ENCODE assay signal across 8 cellular contexts in the genomic region with DNA sequence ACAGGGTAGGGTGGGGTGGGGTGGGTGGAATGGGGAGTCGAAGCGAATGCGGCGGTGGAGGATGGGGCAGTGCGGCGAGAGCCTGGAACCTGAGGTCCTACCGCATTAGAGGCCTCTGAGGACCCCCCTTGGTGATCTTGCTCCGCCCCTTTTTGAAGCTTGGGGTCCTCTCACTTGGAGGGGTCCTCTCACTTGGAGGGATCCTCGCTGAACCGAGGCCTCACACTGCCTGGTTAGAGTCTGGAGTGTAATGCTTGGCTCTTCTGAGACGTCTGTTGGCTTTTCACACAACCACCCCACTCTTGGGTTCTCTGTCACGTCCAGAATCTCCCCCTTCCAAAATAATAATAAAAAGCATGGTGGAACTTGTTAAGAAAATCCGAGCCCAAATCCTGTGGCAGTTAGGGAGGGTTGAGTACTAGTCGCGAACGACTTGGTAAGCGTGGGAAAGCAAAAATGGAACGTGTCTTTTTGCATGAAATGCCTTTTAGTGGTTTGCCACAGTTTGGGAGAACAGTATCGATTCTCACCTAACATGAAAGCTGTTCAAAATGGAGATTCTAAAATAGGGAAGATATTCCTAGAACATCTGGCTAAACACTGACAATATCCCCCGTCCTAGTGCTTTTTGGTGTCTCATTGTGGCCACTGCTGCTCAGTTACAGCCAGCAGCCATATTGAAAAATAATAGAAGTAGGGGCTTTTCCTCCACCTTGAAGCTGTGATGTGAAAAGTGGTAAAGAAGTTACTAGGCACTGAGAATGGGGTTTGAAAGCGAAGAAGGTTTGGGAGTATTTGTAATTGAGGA. TPM values are rescaled to one million over a fixed set of nuclear protein-coding genes. Genes with fewer than 3 reads are reported as not detected.
DNase-seq lines count a peak whose midpoint lies in the region; ATAC-seq, FAIRE-seq and TF ChIP-seq lines count a peak whose summit lies in the region.

No MANE protein-coding gene starts in this region.

- TSS peak; percentile 70 for BruUV-seq in GM12878 (replicated peaks; lab: Mats Ljungman, UMichigan)

- H3K4me1 Mint-ChIP-seq in IgD-negative memory B cell (peaks cover 11 to 24% (median 21%) of the 10 kb centered on the region in 3 donors), memory B cell (peaks cover 15% of the 10 kb centered on the region)

- POLR2A ChIA-PET in GM12878 (lab: Charles Lee) = interaction anchor here (0.6 to 3.0 kb wide), 23 partner anchors 8 to 1278 kb away, joined by 3 to 31 read pairs (median 4); partner anchors contain the start of genes EP300 and TOB2

- H3K4me3 ChIP-seq in GM12878 (peak overlapping the region; percentile 98), upper lobe of left lung (peak overlapping the region; percentile 40 to 80 (median 66))

- no peaks in the 10 kb centered on the region for H3K36me3 Mint-ChIP-seq in IgD-negative memory B cell
- H3K36me3 Mint-ChIP-seq in memory B cell = peaks cover 8% of the 10 kb centered on the region

- H3K9me3 Mint-ChIP-seq in IgD-negative memory B cell (no peaks in the 10 kb centered on the region), memory B cell (no peaks in the 10 kb centered on the region)

- H3K36me3 ChIP-seq in GM12878 (ENCODE audit: control insufficient read depth in 2 of 2, insufficient read depth in 2 of 2, low read length in 1 of 2) = peaks cover 0 to 16% of the 10 kb centered on the region in 2 experiments; a peak in 2 of 4 replicates
- peaks cover 0 to 35% (median 21%) of the 10 kb centered on the region in 4 donors for H3K36me3 ChIP-seq in upper lobe of left lung

- peak overlapping the region; percentile 99 to 100 (median 99) for H3K27ac Mint-ChIP-seq in IgD-negative memory B cell
- peak overlapping the region; percentile 99 for H3K27ac Mint-ChIP-seq in memory B cell

- H3K79me2 ChIP-seq in GM12878 (ENCODE audit: control insufficient read depth, insufficient read depth, low read length) = peaks cover 45% of the 10 kb centered on the region

- peak overlapping the region; percentile 99 for H3K27ac ChIP-seq in GM12878 (ENCODE audit: control insufficient read depth, insufficient read depth)
- H3K27ac ChIP-seq in upper lobe of left lung = peak overlapping the region; percentile 87 to 97 (median 96)

- peak overlapping the region; percentile 99 for H3K9ac ChIP-seq in GM12878 (ENCODE audit: control insufficient read depth, insufficient read depth, low read length)

- DNase-seq in EL (peak; percentile 46), GM12878 (ENCODE audit: low read depth, low spot score) (peak; percentile 33), memory B cell (ENCODE audit: low spot score in 2 of 2) (peak in 1 of 2 donors; percentile 13), upper lobe of left lung (no peak), GDM1 (lab: John Stamatoyannopoulos, UW) (no peak), cerebellar cortex (ENCODE audit: low spot score) (no peak)

- peak; percentile 84 for FAIRE-seq in GM12878 (lab: Jason Lieb, UNC)

- no peak for TF ChIP-seq RAD21 in GM12878 (IDR thresholded peaks at IDR 0.05; ENCODE audit: insufficient read depth, low read depth, low read length)

- H3K27me3 Mint-ChIP-seq in IgD-negative memory B cell = no peaks in the 10 kb centered on the region
- no peaks in the 10 kb centered on the region for H3K27me3 Mint-ChIP-seq in memory B cell

- TF ChIP-seq CTCF in GM12878 (IDR thresholded peaks at IDR 0.05 in 2 of 3, conservative IDR thresholded peaks at IDR 0.05 in 1 of 3; ENCODE audit: control insufficient read depth in 2 of 3, extremely low read depth in 1 of 3, insufficient read depth in 1 of 3, low read depth in 3 of 3, low read length in 3 of 3) = no peak
- no peak for TF ChIP-seq CTCF in upper lobe of left lung (IDR thresholded peaks at IDR 0.05)

- TF ChIP-seq POLR2A in GM12878 (IDR thresholded peaks at IDR 0.05; ENCODE audit: low read depth, low read length) = no peak; the same call in 1 of the 2 replicates
- peak in 2 of 4 donors; percentile 23 to 61 for TF ChIP-seq POLR2A in upper lobe of left lung (IDR thresholded peaks at IDR 0.05)

- H4K20me1 ChIP-seq in GM12878 (ENCODE audit: control insufficient read depth, insufficient read depth) = no peaks in the 10 kb centered on the region

- TF ChIP-seq EP300 in GM12878 (IDR thresholded peaks at IDR 0.05; ENCODE audit: borderline replicate concordance in 1 of 2, control insufficient read depth in 1 of 2, low read depth in 2 of 2, low read length in 2 of 2) (no peak), upper lobe of left lung (IDR thresholded peaks at IDR 0.05) (no peak)

- RAD21 ChIA-PET in GM12878 (lab: Charles Lee; ENCODE audit: unreplicated experiment) = interaction anchor here (0.6 to 3.9 kb wide), 17 partner anchors 25 to 429 kb away, joined by 3 to 42 read pairs (median 4); partner anchors contain the start of genes EP300 and TEF

- ATAC-seq in GM12878 (peak; percentile 32), memory B cell (ENCODE audit: low read depth) (no peak), upper lobe of left lung (ENCODE audit: low FRiP score in 2 of 2) (peak in 1 of 2 donors; percentile 1), HG02973 (IDR thresholded peaks at IDR 0.05; ENCODE audit: unreplicated experiment) (no peak)

- intact Hi-C loops in GM12878 (cut with micrococcal nuclease; ENCODE audit: unreplicated experiment) = loop anchor here (1.0 to 5.0 kb wide), 3 partner anchors 70 to 139 kb away; no protein-coding TSS in a partner anchor

- no peaks in the 10 kb centered on the region for H3K4me1 ChIP-seq in GM12878 (ENCODE audit: control insufficient read depth, insufficient read depth, low read length)
- H3K4me1 ChIP-seq in upper lobe of left lung = peaks cover 21 to 31% (median 23%) of the 10 kb centered on the region in 4 donors

- H3K4me2 ChIP-seq in GM12878 (ENCODE audit: control insufficient read depth, insufficient read depth) = peak overlapping the region; percentile 66

- no peaks in the 10 kb centered on the region for H3K27me3 ChIP-seq in GM12878 (replicated peaks in 1 of 2; ENCODE audit: control insufficient read depth in 2 of 2, insufficient read depth in 2 of 2, low read length in 1 of 2)
- no peaks in the 10 kb centered on the region for H3K27me3 ChIP-seq in upper lobe of left lung

- peak overlapping the region; percentile 3 for H2AFZ ChIP-seq in GM12878 (ENCODE audit: control insufficient read depth, low read depth, low read length)

- 2% methylated on average over 17 of the region's 21 CpGs for WGBS in GM12878 (ENCODE audit: insufficient coverage, insufficient replicate concordance, low lambda C conversion rate, missing lambda C conversion rate)
- 5 to 6% methylated on average over 19 to 20 of the region's 21 CpGs for WGBS in upper lobe of left lung, 2 donors

- peak overlapping the region; percentile 96 to 100 (median 98) for H3K4me3 Mint-ChIP-seq in IgD-negative memory B cell
- H3K4me3 Mint-ChIP-seq in memory B cell = peak overlapping the region; percentile 98

- in situ Hi-C loops in GM12878 (cut with MboI) = loop anchor here (5.0 kb wide), 1 partner anchor 135 kb away; no protein-coding TSS in a partner anchor

- SMC1A ChIA-PET in GM12878 (lab: Charles Lee; ENCODE audit: uncharacterized antibody, unreplicated experiment) = interaction anchor here (0.8 to 3.6 kb wide), 17 partner anchors 11 to 286 kb away, joined by 3 to 30 read pairs (median 3); no protein-coding TSS in a partner anchor

- no peaks in the 10 kb centered on the region for H3K9me3 ChIP-seq in GM12878 (replicated peaks; ENCODE audit: control insufficient read depth, insufficient read depth, low read length)
- H3K9me3 ChIP-seq in upper lobe of left lung = no peaks in the 10 kb centered on the region

- CTCF ChIA-PET in GM12878 (lab: Yijun Ruan, JAX) = interaction anchor here (0.6 to 2.4 kb wide), 7 partner anchors 30 to 257 kb away, joined by 3 to 22 read pairs (median 3); no protein-coding TSS in a partner anchor

TF ChIP-seq in GM12878, 131 proteins besides CTCF, POLR2A, EP300 and RAD21 (continues in another document):
- TF ChIP-seq CBFB (IDR thresholded peaks at IDR 0.05; ENCODE audit: low read depth) (peak; percentile 10; the same call in 1 of the 2 replicates), SRF (IDR thresholded peaks at IDR 0.05; ENCODE audit: low read depth in 2 of 2, low read length in 2 of 2) (no peak), SMC3 (IDR thresholded peaks at IDR 0.05; ENCODE audit: borderline replicate concordance, low read length) (no peak), MXI1 (IDR thresholded peaks at IDR 0.05; ENCODE audit: low read depth, low read length) (peak; percentile 55; the same call in 1 of the 2 replicates), SREBF2 (IDR thresholded peaks at IDR 0.05; ENCODE audit: low read length) (no peak), MLLT1 (IDR thresholded peaks at IDR 0.05) (peak; percentile 49; the same call in 1 of the 2 replicates)

RNA-seq across cellular contexts. Expression of gene RBX1, which starts 0.8 kb away (rescaled TPM):
- polyA plus RNA-seq in IgD-negative memory B cell = 150 TPM
- total RNA-seq in GM12878 (2013; cell fraction: nucleolus; rRNA removed) = 67.7 and 75.3 TPM in 2 replicates
- total RNA-seq in GM12878 (2014; rRNA removed) = 114 and 117 TPM in 2 replicates
- 71.2 and 79.4 TPM in 2 replicates for total RNA-seq in GM12878 (2014; rRNA removed; fragmentation: Illumina TruSeq; extraction: Trizol)
- 87.9 and 91.1 TPM in 2 replicates for total RNA-seq in GM12878 (2021)
- 227 TPM for polyA plus RNA-seq in GM12878 (2011; ENCODE audit: low read depth)
- 203 and 251 TPM in 2 replicates for polyA plus RNA-seq in GM12878 (2011; rRNA removed)
- polyA plus RNA-seq in GM12878 (2011; cell fraction: cytosol; rRNA removed) = 134 and 174 TPM in 2 replicates
- 66.9 and 93.5 TPM in 2 replicates for polyA plus RNA-seq in GM12878 (2011; cell fraction: nucleus; rRNA removed)
- 113 and 117 TPM in 2 replicates for polyA plus RNA-seq in GM12878 (2012)
- 110 TPM in 2 replicates for polyA plus RNA-seq in GM12878 (2014; fragmentation: Illumina TruSeq; extraction: Trizol)
- polyA plus RNA-seq in GM12878 (2014; fragmentation: Nextera tagmentation; extraction: Ambion mirVana) = 100 to 1,000 TPM; 449 to 468 TPM
- 142 and 164 TPM in 2 replicates for polyA plus RNA-seq in GM12878 (2014; rRNA removed)
- 100 to 1,000 TPM; 391 to 402 TPM for polyA plus RNA-seq in GM12878 (2016; fragmentation: Nextera tagmentation; extraction: Ambion mirVana)
- 41.6 and 45.5 TPM in 2 replicates for polyA minus RNA-seq in GM12878 (2011; rRNA and poly(A)+ RNA removed)
- polyA minus RNA-seq in GM12878 (2011; cell fraction: cytosol; rRNA and poly(A)+ RNA removed) = 10.0 and 12.5 TPM in 2 replicates
- polyA minus RNA-seq in GM12878 (2011; cell fraction: nucleus; rRNA and poly(A)+ RNA removed) = 13.2 and 16.8 TPM in 2 replicates
- total RNA-seq in upper lobe of left lung = 10 to 100 TPM; 14.6 to 55.5 (median 46.1) TPM

Comparison
In these comparisons a context has a peak if more than half of its experiments do, and no peak if none do; other contexts are left out.
1. DNase-seq: peak in EL (single experiment) and GM12878 (single experiment); none in upper lobe of left lung (0 of 2), GDM1 (single experiment) and cerebellar cortex (single experiment).